ENCODE assay signal across 27 cellular contexts in genomic region chr15:83658406-83658805, GRCh38. TPM values are rescaled to one million over a fixed set of nuclear protein-coding genes. Genes with fewer than 3 reads are reported as not detected.
A peak's percentile ranks its signal among the peaks of the same experiment; 100 is the strongest.
DNase-seq lines count a peak whose midpoint lies in the region; ATAC-seq and TF ChIP-seq lines count a peak whose summit lies in the region.
"Had no signal": no experiment of that assay in that cellular context is flagged by ENCODE, and none has a peak within 500 bp of the region (broad histone marks: within the 10 kb centered on the region; RNA-seq: fewer than 3 reads in every experiment).

No MANE protein-coding gene starts in this region.

- H3K79me2 ChIP-seq in osteoblast (ENCODE audit: insufficient read depth, low read length), result no peaks in the 10 kb centered on the region

- TF ChIP-seq CTCF in heart left ventricle (IDR thresholded peaks at IDR 0.05) (no peak), osteoblast (IDR thresholded peaks at IDR 0.05; ENCODE audit: extremely low read depth, low read depth, low read length) (no peak), thoracic aorta (IDR thresholded peaks at IDR 0.05) (no peak)

- no peak overlapping the region for H3K4me2 ChIP-seq in osteoblast (ENCODE audit: insufficient read depth, low read length)
- H3K4me2 ChIP-seq: BLaER1 treated with 17β-estradiol and CSF1 and Interleukin-3, amounts not matched to agents 10 nM and 100 nM had no signal

- no peak for TF ChIP-seq POLR2A in heart left ventricle (IDR thresholded peaks at IDR 0.05)

- no peaks in the 10 kb centered on the region for H4K20me1 ChIP-seq in osteoblast (ENCODE audit: insufficient read depth, low read length)
- H4K20me1 ChIP-seq: BLaER1 treated with 17β-estradiol and CSF1 and Interleukin-3, amounts not matched to agents 10 nM and 100 nM had no signal

- no peak overlapping the region for H3K4me3 ChIP-seq in heart left ventricle
- H3K4me3 ChIP-seq in osteoblast (ENCODE audit: insufficient read depth, low read length), result no peak overlapping the region
- H3K4me3 ChIP-seq in thoracic aorta, result no peak overlapping the region
- H3K4me3 ChIP-seq: BLaER1 treated with 17β-estradiol and CSF1 and Interleukin-3, amounts not matched to agents 10 nM and 100 nM; colonic mucosa; thyroid gland had no signal

- DNase-seq in SK-N-DZ (ENCODE audit: low spot score), result peak; percentile 30
- peak; percentile 52 to 77 (median 72) for DNase-seq in heart left ventricle
- DNase-seq in osteoblast (ENCODE audit: insufficient read length, low spot score, missing footprints), result peak; percentile 62
- DNase-seq in thoracic aorta (ENCODE audit: low spot score), result no peak
- no peak for DNase-seq in stimulated activated CD4-positive, alpha-beta T cell treated with anti-CD3 and anti-CD28 coated beads, Interleukin-2, amount 100 ng/mL, for 24 hours
- no peak for DNase-seq in putamen (ENCODE audit: low spot score)
- DNase-seq: activated CD8-positive, alpha-beta T cell treated with anti-CD3 and anti-CD28 coated beads, Interleukin-2, amount 10 ng/mL, durations not matched to agents 7 days and 5 days; aorta; colonic mucosa; COR-L47; DMS53; effector CD4-positive, alpha-beta T cell; H9; KBM-7; mesendoderm; NCI-H1105; NCI-H187 treated with DMSO at 0.1 percent for 48 hours; NCI-H510A treated with DMSO at 0.1 percent for 48 hours; posterior cingulate gyrus; small intestine; stimulated activated naive CD8-positive, alpha-beta T cell treated with anti-CD3 and anti-CD28 coated beads, Interleukin-15, Interleukin-2, amounts not matched to agents 100 U/mL and 50 U/mL, for 24 hours had no signal

- intact Hi-C loops in heart left ventricle (cut with DNase I), result loop anchor here in 6 of 10 donors (2.0 to 10.0 kb wide), 6 partner anchors 39 to 376 kb away; no protein-coding TSS in a partner anchor

- H3K27ac ChIP-seq in heart left ventricle (peak overlapping the region in 11 of 12 donors; percentile 15 to 90 (median 63)), osteoblast (ENCODE audit: low read depth, low read length) (no peak overlapping the region), thoracic aorta (peak overlapping the region; percentile 49 to 52)
- H3K27ac ChIP-seq: BLaER1 treated with 17β-estradiol and CSF1 and Interleukin-3, amounts not matched to agents 10 nM and 100 nM; colonic mucosa; thyroid gland had no signal

- H3K27me3 ChIP-seq in heart left ventricle (peaks cover 0 to 11% (median 0%) of the 10 kb centered on the region in 9 donors), osteoblast (ENCODE audit: insufficient read depth, low read length) (peaks cover 19% of the 10 kb centered on the region), thoracic aorta (replicated peaks; ENCODE audit: insufficient read depth) (no peaks in the 10 kb centered on the region)
- H3K27me3 ChIP-seq: BLaER1 treated with 17β-estradiol and CSF1 and Interleukin-3, amounts not matched to agents 10 nM and 100 nM; thyroid gland had no signal

- H3K36me3 ChIP-seq in heart left ventricle (peaks cover 0 to 15% (median 0%) of the 10 kb centered on the region in 9 donors), osteoblast (ENCODE audit: insufficient read depth, low read length) (no peaks in the 10 kb centered on the region), thoracic aorta (peaks cover 3% of the 10 kb centered on the region)
- H3K36me3 ChIP-seq: BLaER1 treated with 17β-estradiol and CSF1 and Interleukin-3, amounts not matched to agents 10 nM and 100 nM; colonic mucosa; thyroid gland had no signal

- peaks cover 0 to 3% (median 0%) of the 10 kb centered on the region in 12 donors for H3K9me3 ChIP-seq in heart left ventricle
- no peaks in the 10 kb centered on the region for H3K9me3 ChIP-seq in osteoblast (ENCODE audit: low read depth, low read length)
- H3K9me3 ChIP-seq in thoracic aorta, result no peaks in the 10 kb centered on the region
- H3K9me3 ChIP-seq: colonic mucosa, thyroid gland had no signal

- whole genome bisulfite sequencing in heart left ventricle, 4 donors, result 38 to 53% (median 46%) methylated on average over 3 of the region's 3 CpGs

- peaks cover 0 to 55% (median 14%) of the 10 kb centered on the region in 12 donors for H3K4me1 ChIP-seq in heart left ventricle
- H3K4me1 ChIP-seq in osteoblast (ENCODE audit: insufficient read depth, low read length), result no peaks in the 10 kb centered on the region
- peaks cover 8 to 48% of the 10 kb centered on the region in 2 donors for H3K4me1 ChIP-seq in thoracic aorta (ENCODE audit: control insufficient read depth in 1 of 2, low read depth in 2 of 2)
- H3K4me1 ChIP-seq: BLaER1 treated with 17β-estradiol and CSF1 and Interleukin-3, amounts not matched to agents 10 nM and 100 nM; colonic mucosa had no signal

- ATAC-seq in heart left ventricle (peak; percentile 46 to 74 (median 64)), thoracic aorta (ENCODE audit: insufficient number of reproducible peaks, low FRiP score, low read depth) (no peak), GM19455 (IDR thresholded peaks at IDR 0.05; ENCODE audit: unreplicated experiment) (no peak), HG02981 (IDR thresholded peaks at IDR 0.05; ENCODE audit: unreplicated experiment) (no peak)
- ATAC-seq: activated CD8-positive, alpha-beta T cell treated with anti-CD3 and anti-CD28 coated beads, Interleukin-2, amount 10 ng/mL, durations not matched to agents 7 days and 5 days; SK-N-SH treated with all-trans-retinoic acid at 6 μM for 48 hours; stimulated activated naive CD8-positive, alpha-beta T cell treated with anti-CD3 and anti-CD28 coated beads, Interleukin-15, Interleukin-2, amounts not matched to agents 100 U/mL and 50 U/mL, for 24 hours had no signal

- H2AFZ ChIP-seq in osteoblast (ENCODE audit: low read length), result no peak overlapping the region

RNA-seq across cellular contexts. Expression of gene ADAMTSL3, which starts 4.5 kb away (rescaled TPM):
- 0.20 TPM in 1 of 2 replicates, not detected in the other for polyA plus RNA-seq in SK-N-DZ (2014; cell fraction: cytosol; rRNA removed)
- polyA plus RNA-seq in SK-N-DZ (2014; cell fraction: nucleus; rRNA removed), result 0.05 and 0.07 TPM in 2 replicates
- total RNA-seq in heart left ventricle (10 to 100 TPM in 3 of 9 donors, 1 to 10 TPM in 6; 6.6 to 13.2 (median 7.7) TPM), osteoblast (0.29 and 0.72 TPM in 2 replicates), thoracic aorta (10 to 100 TPM; 41.4 to 45.4 TPM)
- 1 to 10 TPM; 1.3 to 2.6 TPM for polyA plus RNA-seq in heart left ventricle
- total RNA-seq: activated CD8-positive, alpha-beta T cell treated with anti-CD3 and anti-CD28 coated beads, Interleukin-2, amount 10 ng/mL, durations not matched to agents 7 days and 5 days; OCI-LY7 had no signal

Comparison
In these comparisons a context has a peak if more than half of its experiments do, and no peak if none do; other contexts are left out.
1. DNase-seq: peak in SK-N-DZ (single experiment), heart left ventricle (5 of 5) and osteoblast (single experiment); none in thoracic aorta (single experiment), stimulated activated CD4-positive, alpha-beta T cell treated with anti-CD3 and anti-CD28 coated beads, Interleukin-2, amount 100 ng/mL, for 24 hours (0 of 2) and putamen (single experiment).
2. ATAC-seq: peak in heart left ventricle (4 of 4); none in thoracic aorta (single experiment), GM19455 (single experiment) and HG02981 (single experiment).